In the genomic region with DNA sequence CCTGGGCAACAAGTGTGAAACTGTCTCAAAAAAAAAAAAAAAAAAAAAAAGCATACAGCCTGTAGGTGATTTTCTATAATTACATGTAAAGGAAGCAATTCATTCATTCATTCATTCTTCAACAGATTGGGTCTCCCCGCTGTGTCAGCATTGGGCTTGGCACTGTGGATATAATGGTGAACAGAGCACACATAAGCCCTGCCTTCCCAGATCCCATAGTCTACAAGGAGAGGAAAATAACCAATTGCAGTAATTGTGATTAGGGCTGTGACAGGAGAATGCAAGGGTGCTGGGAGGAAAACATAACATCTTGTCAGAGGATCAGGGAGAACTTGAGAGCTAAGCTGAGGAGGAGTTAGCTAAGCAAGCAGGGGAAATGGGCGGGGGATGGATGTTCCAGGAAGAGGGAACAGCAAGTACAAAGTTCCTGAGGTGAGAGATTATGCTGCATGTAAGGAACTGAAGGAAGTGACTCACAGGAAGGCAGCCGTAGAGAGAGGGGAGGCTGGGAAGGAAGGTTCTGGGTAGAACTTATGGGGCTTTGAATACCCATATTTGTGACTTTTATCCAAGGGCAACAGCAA, we compare ENCODE assay signal across 1 cellular context.
TF ChIP-seq lines count a peak whose summit lies in the region.

No MANE protein-coding gene starts in this region.

TF ChIP-seq in K562, 482 proteins besides CTCF, POLR2A, EP300 and RAD21 (continues in another document):
- TF ChIP-seq, protein P1, sequence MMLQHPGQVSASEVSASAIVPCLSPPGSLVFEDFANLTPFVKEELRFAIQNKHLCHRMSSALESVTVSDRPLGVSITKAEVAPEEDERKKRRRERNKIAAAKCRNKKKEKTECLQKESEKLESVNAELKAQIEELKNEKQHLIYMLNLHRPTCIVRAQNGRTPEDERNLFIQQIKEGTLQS (IDR thresholded peaks at IDR 0.05), result peak; percentile 52
- TF ChIP-seq, protein P1 (CRISPR knock-in tag; conservative IDR thresholded peaks at IDR 0.05), result no peak
- TF ChIP-seq SMARCE1 (IDR thresholded peaks at IDR 0.05) (peak; percentile 71), SMC3 (conservative IDR thresholded peaks at IDR 0.05; ENCODE audit: insufficient read depth, low read depth, low read length) (no peak), SP1 (CRISPR knock-in tag; IDR thresholded peaks at IDR 0.05) (no peak), NR2C2 (CRISPR knock-in tag; IDR thresholded peaks at IDR 0.05) (no peak), NR2C2 (tag; IDR thresholded peaks at IDR 0.05) (0 out of 2 replicates have a peak, but pooled peaks have one; percentile 17), IFI16 (CRISPR knock-in tag; IDR thresholded peaks at IDR 0.05) (no peak), JUN (IDR thresholded peaks at IDR 0.05; ENCODE audit: borderline replicate concordance, low read depth, low read length) (peak; percentile 48; the same call in 1 of the 2 replicates), JUN (CRISPR knock-in tag; IDR thresholded peaks at IDR 0.05; ENCODE audit: borderline replicate concordance) (no peak), TRIM24 (IDR thresholded peaks at IDR 0.05) (0 out of 4 replicates have a peak, but pooled peaks of 1 of the 2 experiments have one; percentile 43), HMG20A (CRISPR knock-in tag; conservative IDR thresholded peaks at IDR 0.05) (no peak), ETV1 (tag; conservative IDR thresholded peaks at IDR 0.05; ENCODE audit: low read depth) (peak; percentile 88), HDAC6 (IDR thresholded peaks at IDR 0.05; ENCODE audit: low read depth, low read length) (no peak), NCOR1 (IDR thresholded peaks at IDR 0.05) (peak; percentile 18; the same call in 1 of the 2 replicates), MTA3 (IDR thresholded peaks at IDR 0.05; ENCODE audit: borderline replicate concordance) (0 out of 2 replicates have a peak, but pooled peaks have one; percentile 19), SMARCA4 (IDR thresholded peaks at IDR 0.05) (peak; percentile 53; the same call in 1 of the 2 replicates), ARID1B (IDR thresholded peaks at IDR 0.05) (peak; percentile 71), ZEB2 (IDR thresholded peaks at IDR 0.05) (0 out of 2 replicates have a peak, but pooled peaks have one; percentile 28), RUNX1 (IDR thresholded peaks at IDR 0.05; ENCODE audit: low read depth) (no peak), RCOR1 (IDR thresholded peaks at IDR 0.05; ENCODE audit: borderline replicate concordance in 1 of 2, low read depth in 2 of 2, low read length in 2 of 2) (peak in 1 of 2 experiments; percentile 10; a peak in 1 of 4 replicates), ELF1 (tag; IDR thresholded peaks at IDR 0.05) (peak; percentile 25; the same call in 1 of the 2 replicates), ZNF445 (CRISPR knock-in tag; IDR thresholded peaks at IDR 0.05; ENCODE audit: low read depth) (no peak), HDAC2 (IDR thresholded peaks at IDR 0.05) (peak; percentile 44; the same call in 1 of the 2 replicates), ZNF24 (IDR thresholded peaks at IDR 0.05) (peak; percentile 91), KDM1A (IDR thresholded peaks at IDR 0.05) (peak in 1 of 2 experiments; percentile 40; a peak in 3 of 4 replicates), TEAD4 (IDR thresholded peaks at IDR 0.05; ENCODE audit: low read length) (0 out of 2 replicates have a peak, but pooled peaks have one; percentile 26), TEAD4 (CRISPR knock-in tag; IDR thresholded peaks at IDR 0.05; ENCODE audit: borderline replicate concordance) (no peak), NFRKB (IDR thresholded peaks at IDR 0.05; ENCODE audit: low read depth) (no peak), CC2D1A (IDR thresholded peaks at IDR 0.05) (peak; percentile 69; the same call in 1 of the 2 replicates), SPI1 (IDR thresholded peaks at IDR 0.05; ENCODE audit: borderline replicate concordance, low read depth, low read length) (peak; percentile 46; the same call in 1 of the 2 replicates), CTBP1 (IDR thresholded peaks at IDR 0.05; ENCODE audit: borderline replicate concordance) (peak; percentile 52; the same call in 1 of the 2 replicates), TGIF2 (CRISPR knock-in tag; IDR thresholded peaks at IDR 0.05) (no peak), HDAC3 (IDR thresholded peaks at IDR 0.05; ENCODE audit: borderline replicate concordance, partially characterized antibody) (no peak)
- TF ChIP-seq, protein P2, sequence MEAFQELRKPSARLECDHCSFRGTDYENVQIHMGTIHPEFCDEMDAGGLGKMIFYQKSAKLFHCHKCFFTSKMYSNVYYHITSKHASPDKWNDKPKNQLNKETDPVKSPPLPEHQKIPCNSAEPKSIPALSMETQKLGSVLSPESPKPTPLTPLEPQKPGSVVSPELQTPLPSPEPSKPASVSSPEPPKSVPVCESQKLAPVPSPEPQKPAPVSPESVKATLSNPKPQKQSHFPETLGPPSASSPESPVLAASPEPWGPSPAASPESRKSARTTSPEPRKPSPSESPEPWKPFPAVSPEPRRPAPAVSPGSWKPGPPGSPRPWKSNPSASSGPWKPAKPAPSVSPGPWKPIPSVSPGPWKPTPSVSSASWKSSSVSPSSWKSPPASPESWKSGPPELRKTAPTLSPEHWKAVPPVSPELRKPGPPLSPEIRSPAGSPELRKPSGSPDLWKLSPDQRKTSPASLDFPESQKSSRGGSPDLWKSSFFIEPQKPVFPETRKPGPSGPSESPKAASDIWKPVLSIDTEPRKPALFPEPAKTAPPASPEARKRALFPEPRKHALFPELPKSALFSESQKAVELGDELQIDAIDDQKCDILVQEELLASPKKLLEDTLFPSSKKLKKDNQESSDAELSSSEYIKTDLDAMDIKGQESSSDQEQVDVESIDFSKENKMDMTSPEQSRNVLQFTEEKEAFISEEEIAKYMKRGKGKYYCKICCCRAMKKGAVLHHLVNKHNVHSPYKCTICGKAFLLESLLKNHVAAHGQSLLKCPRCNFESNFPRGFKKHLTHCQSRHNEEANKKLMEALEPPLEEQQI (IDR thresholded peaks at IDR 0.05), result peak; percentile 66
- TF ChIP-seq, protein P3, sequence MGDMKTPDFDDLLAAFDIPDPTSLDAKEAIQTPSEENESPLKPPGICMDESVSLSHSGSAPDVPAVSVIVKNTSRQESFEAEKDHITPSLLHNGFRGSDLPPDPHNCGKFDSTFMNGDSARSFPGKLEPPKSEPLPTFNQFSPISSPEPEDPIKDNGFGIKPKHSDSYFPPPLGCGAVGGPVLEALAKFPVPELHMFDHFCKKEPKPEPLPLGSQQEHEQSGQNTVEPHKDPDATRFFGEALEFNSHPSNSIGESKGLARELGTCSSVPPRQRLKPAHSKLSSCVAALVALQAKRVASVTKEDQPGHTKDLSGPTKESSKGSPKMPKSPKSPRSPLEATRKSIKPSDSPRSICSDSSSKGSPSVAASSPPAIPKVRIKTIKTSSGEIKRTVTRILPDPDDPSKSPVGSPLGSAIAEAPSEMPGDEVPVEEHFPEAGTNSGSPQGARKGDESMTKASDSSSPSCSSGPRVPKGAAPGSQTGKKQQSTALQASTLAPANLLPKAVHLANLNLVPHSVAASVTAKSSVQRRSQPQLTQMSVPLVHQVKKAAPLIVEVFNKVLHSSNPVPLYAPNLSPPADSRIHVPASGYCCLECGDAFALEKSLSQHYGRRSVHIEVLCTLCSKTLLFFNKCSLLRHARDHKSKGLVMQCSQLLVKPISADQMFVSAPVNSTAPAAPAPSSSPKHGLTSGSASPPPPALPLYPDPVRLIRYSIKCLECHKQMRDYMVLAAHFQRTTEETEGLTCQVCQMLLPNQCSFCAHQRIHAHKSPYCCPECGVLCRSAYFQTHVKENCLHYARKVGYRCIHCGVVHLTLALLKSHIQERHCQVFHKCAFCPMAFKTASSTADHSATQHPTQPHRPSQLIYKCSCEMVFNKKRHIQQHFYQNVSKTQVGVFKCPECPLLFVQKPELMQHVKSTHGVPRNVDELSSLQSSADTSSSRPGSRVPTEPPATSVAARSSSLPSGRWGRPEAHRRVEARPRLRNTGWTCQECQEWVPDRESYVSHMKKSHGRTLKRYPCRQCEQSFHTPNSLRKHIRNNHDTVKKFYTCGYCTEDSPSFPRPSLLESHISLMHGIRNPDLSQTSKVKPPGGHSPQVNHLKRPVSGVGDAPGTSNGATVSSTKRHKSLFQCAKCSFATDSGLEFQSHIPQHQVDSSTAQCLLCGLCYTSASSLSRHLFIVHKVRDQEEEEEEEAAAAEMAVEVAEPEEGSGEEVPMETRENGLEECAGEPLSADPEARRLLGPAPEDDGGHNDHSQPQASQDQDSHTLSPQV (IDR thresholded peaks at IDR 0.05), result peak; percentile 59
- TF ChIP-seq, protein P4, sequence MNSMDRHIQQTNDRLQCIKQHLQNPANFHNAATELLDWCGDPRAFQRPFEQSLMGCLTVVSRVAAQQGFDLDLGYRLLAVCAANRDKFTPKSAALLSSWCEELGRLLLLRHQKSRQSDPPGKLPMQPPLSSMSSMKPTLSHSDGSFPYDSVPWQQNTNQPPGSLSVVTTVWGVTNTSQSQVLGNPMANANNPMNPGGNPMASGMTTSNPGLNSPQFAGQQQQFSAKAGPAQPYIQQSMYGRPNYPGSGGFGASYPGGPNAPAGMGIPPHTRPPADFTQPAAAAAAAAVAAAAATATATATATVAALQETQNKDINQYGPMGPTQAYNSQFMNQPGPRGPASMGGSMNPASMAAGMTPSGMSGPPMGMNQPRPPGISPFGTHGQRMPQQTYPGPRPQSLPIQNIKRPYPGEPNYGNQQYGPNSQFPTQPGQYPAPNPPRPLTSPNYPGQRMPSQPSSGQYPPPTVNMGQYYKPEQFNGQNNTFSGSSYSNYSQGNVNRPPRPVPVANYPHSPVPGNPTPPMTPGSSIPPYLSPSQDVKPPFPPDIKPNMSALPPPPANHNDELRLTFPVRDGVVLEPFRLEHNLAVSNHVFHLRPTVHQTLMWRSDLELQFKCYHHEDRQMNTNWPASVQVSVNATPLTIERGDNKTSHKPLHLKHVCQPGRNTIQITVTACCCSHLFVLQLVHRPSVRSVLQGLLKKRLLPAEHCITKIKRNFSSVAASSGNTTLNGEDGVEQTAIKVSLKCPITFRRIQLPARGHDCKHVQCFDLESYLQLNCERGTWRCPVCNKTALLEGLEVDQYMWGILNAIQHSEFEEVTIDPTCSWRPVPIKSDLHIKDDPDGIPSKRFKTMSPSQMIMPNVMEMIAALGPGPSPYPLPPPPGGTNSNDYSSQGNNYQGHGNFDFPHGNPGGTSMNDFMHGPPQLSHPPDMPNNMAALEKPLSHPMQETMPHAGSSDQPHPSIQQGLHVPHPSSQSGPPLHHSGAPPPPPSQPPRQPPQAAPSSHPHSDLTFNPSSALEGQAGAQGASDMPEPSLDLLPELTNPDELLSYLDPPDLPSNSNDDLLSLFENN (IDR thresholded peaks at IDR 0.05; ENCODE audit: low read depth in 2 of 2, low read length in 2 of 2), result no peak
- TF ChIP-seq, protein P5, sequence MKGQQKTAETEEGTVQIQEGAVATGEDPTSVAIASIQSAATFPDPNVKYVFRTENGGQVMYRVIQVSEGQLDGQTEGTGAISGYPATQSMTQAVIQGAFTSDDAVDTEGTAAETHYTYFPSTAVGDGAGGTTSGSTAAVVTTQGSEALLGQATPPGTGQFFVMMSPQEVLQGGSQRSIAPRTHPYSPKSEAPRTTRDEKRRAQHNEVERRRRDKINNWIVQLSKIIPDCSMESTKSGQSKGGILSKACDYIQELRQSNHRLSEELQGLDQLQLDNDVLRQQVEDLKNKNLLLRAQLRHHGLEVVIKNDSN (CRISPR knock-in tag; IDR thresholded peaks at IDR 0.05), result no peak
- TF ChIP-seq, protein P6, sequence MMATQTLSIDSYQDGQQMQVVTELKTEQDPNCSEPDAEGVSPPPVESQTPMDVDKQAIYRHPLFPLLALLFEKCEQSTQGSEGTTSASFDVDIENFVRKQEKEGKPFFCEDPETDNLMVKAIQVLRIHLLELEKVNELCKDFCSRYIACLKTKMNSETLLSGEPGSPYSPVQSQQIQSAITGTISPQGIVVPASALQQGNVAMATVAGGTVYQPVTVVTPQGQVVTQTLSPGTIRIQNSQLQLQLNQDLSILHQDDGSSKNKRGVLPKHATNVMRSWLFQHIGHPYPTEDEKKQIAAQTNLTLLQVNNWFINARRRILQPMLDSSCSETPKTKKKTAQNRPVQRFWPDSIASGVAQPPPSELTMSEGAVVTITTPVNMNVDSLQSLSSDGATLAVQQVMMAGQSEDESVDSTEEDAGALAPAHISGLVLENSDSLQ (IDR thresholded peaks at IDR 0.05), result peak; percentile 20
